1 cellular context compared by ENCODE assay signal in the genomic region with DNA sequence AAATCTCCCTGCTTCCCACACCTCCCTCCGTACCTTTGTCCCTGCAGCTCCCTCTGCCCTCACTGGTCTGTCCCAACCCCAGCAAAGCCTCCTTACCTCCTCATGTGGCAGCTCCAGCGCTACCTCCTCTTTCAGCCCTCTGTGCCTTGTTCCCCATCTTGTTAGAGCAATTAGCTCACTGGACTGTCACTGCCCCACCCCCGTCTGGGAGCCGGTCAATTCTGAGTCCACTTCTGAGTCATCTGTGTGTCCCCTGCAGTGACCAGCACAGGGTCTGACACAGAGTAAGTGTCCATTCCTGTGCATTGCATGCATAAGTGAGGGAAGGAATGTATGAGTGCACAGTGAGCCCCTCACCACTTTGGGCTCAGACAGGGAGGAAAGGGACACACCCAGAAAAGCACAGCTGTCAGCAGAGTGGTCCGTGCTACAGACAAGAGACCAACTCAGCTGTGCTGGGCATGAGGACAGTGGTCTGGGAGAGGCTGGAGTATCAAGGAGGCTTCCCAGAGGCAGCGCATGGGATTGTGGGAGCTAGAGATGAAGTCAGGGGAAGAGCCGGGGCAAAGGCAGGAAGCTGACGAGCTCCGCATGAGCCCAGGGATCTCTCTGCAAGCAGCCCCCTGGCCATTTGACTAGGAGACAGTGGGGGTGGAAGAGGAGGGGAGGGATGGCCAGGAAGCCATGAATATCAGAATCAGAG.
TF ChIP-seq lines count a peak whose summit lies in the region.

No MANE protein-coding gene starts in this region.

TF ChIP-seq in HCT116, 20 proteins besides CTCF, POLR2A, EP300 and RAD21:
- TF ChIP-seq JUND (IDR thresholded peaks at IDR 0.05) (peak; percentile 6; the same call in 1 of the 2 replicates), EZH2 (IDR thresholded peaks at IDR 0.05) (no peak)
TF ChIP-seq in HCT116: peak in this region for 1.
